ENCODE assay signal across 27 cellular contexts in genomic region chr12:52084491-52085231, GRCh38. TPM values are rescaled to one million over a fixed set of nuclear protein-coding genes. Genes with fewer than 3 reads are reported as not detected.
DNase-seq lines count a peak whose midpoint lies in the region; ATAC-seq, FAIRE-seq and TF ChIP-seq lines count a peak whose summit lies in the region.
"Had no signal": no experiment of that assay in that cellular context is flagged by ENCODE, and none has a peak within 500 bp of the region (broad histone marks: within the 10 kb centered on the region; RNA-seq: fewer than 3 reads in every experiment).

No MANE protein-coding gene starts in this region.

- no peak for TF ChIP-seq CTCF in H1 (IDR thresholded peaks at IDR 0.05; ENCODE audit: control extremely low read depth in 1 of 3, insufficient read depth in 1 of 3, low read depth in 1 of 3, low read length in 3 of 3)

- H3K9me3 ChIP-seq in H1 (ENCODE audit: insufficient read depth in 2 of 2, low read depth in 1 of 2, low read length in 1 of 2) (no peaks in the 10 kb centered on the region), skeletal muscle tissue (ENCODE audit: control insufficient read depth in 3 of 3, low read length in 3 of 3) (no peaks in the 10 kb centered on the region)

- no peaks in the 10 kb centered on the region for H3K79me2 ChIP-seq in H1 (ENCODE audit: control insufficient read depth in 1 of 2, insufficient read depth in 2 of 2, low read length in 2 of 2)

- H3K4me1 Mint-ChIP-seq in activated naive CD8-positive, alpha-beta T cell treated with anti-CD3 and anti-CD28 coated beads, Interleukin-2, amount 10 ng/mL, durations not matched to agents 7 days and 5 days, result peaks cover 8% of the 10 kb centered on the region
- H3K4me1 Mint-ChIP-seq in activated naive CD8-positive, alpha-beta T cell treated with anti-CD3 and anti-CD28 coated beads, Interleukin-2, amount 50 U/mL, for 24 hours, result peaks cover 18% of the 10 kb centered on the region

- H3K27ac Mint-ChIP-seq in activated naive CD8-positive, alpha-beta T cell treated with anti-CD3 and anti-CD28 coated beads, Interleukin-2, amount 10 ng/mL, durations not matched to agents 7 days and 5 days, result no peak overlapping the region
- H3K27ac Mint-ChIP-seq in activated naive CD8-positive, alpha-beta T cell treated with anti-CD3 and anti-CD28 coated beads, Interleukin-2, amount 50 U/mL, for 24 hours, result no peak overlapping the region
- H3K27ac Mint-ChIP-seq: CD4-positive, CD25-positive, alpha-beta regulatory T cell; GM23338 had no signal

- H4K91ac ChIP-seq in H1 (replicated peaks; ENCODE audit: insufficient read length, low read length), result no peak overlapping the region

- 83% methylated on average over 9 of the region's 9 CpGs; no CpG with 5 or more reads in 1 of the 2 experiments for WGBS in H1 (ENCODE audit: extremely low coverage in 1 of 2, insufficient coverage in 1 of 2, insufficient read length in 1 of 2, insufficient replicate concordance in 2 of 2, low coverage in 1 of 2, low lambda C conversion rate in 2 of 2, missing lambda C conversion rate in 1 of 2), 2 experiments

- H4K5ac ChIP-seq in H1 (ENCODE audit: insufficient read length, low read depth, low read length), result no peak overlapping the region

- H3K4me1 ChIP-seq in H1 (replicated peaks in 1 of 4; ENCODE audit: control insufficient read depth in 3 of 4, insufficient read depth in 4 of 4, low read length in 3 of 4) (peaks cover 0 to 30% (median 11%) of the 10 kb centered on the region in 4 experiments; a peak in 5 of 7 replicates), skeletal muscle tissue (ENCODE audit: control insufficient read depth in 3 of 3, insufficient read depth in 3 of 3, low read length in 3 of 3) (peaks cover 74 to 84% (median 84%) of the 10 kb centered on the region in 3 donors)

- H3K23ac ChIP-seq in H1 (ENCODE audit: insufficient read length), result no peak overlapping the region

- H3K27ac ChIP-seq in H1 (ENCODE audit: low read depth, low read length) (no peak overlapping the region), skeletal muscle tissue (ENCODE audit: low read depth, low read length) (no peak overlapping the region)

- H3K4me2 ChIP-seq in H1 (ENCODE audit: insufficient read depth in 1 of 2, low read depth in 2 of 2, low read length in 2 of 2), result no peak overlapping the region
- H3K4me2 ChIP-seq: GM23338 had no signal

- no peak overlapping the region for H4K8ac ChIP-seq in H1 (ENCODE audit: extremely low read depth, insufficient read depth, low read length)

- H2AK5ac ChIP-seq in H1 (ENCODE audit: low read depth, low read length), result no peak overlapping the region

- no peaks in the 10 kb centered on the region; the same call in 1 of the 2 replicates for H3K79me1 ChIP-seq in H1 (ENCODE audit: low read depth, low read length)

- peaks cover 3% of the 10 kb centered on the region; the same call in 1 of the 2 replicates for H3K23me2 ChIP-seq in H1 (ENCODE audit: low read depth, low read length)

- FAIRE-seq in H1 (lab: Jason Lieb, UNC), result no peak
- FAIRE-seq: GM12878 had no signal

- H3K9ac ChIP-seq in H1 (replicated peaks in 1 of 4; ENCODE audit: extremely low read depth in 1 of 4, low read depth in 3 of 4, low read length in 3 of 4) (no peak overlapping the region), skeletal muscle tissue (ENCODE audit: low read depth in 1 of 3, low read length in 3 of 3) (peak overlapping the region in 2 of 3 donors; percentile 45 to 78)

- H3K36me3 Mint-ChIP-seq in activated naive CD8-positive, alpha-beta T cell treated with anti-CD3 and anti-CD28 coated beads, Interleukin-2, amount 10 ng/mL, durations not matched to agents 7 days and 5 days, result no peaks in the 10 kb centered on the region
- no peaks in the 10 kb centered on the region for H3K36me3 Mint-ChIP-seq in activated naive CD8-positive, alpha-beta T cell treated with anti-CD3 and anti-CD28 coated beads, Interleukin-2, amount 50 U/mL, for 24 hours (ENCODE audit: low read depth)
- H3K36me3 Mint-ChIP-seq: CD4-positive, CD25-positive, alpha-beta regulatory T cell had no signal

- peak; percentile 14 for DNase-seq in activated naive CD8-positive, alpha-beta T cell treated with anti-CD3 and anti-CD28 coated beads, Interleukin-2, amount 10 ng/mL, durations not matched to agents 7 days and 5 days
- no peak for DNase-seq in activated naive CD8-positive, alpha-beta T cell treated with anti-CD3 and anti-CD28 coated beads, Interleukin-2, amount 50 U/mL, for 24 hours
- DNase-seq in H1 (ENCODE audit: low read depth in 1 of 2, low spot score in 2 of 2) (no peak), DMS153 (lab: John Stamatoyannopoulos, UW) (no peak), NCI-H146 (lab: John Stamatoyannopoulos, UW) (no peak)
- DNase-seq: CD4-positive, CD25-positive, alpha-beta regulatory T cell; COR-L47; DMS 273 treated with DMSO at 0.1 percent for 48 hours; DND-41; Karpas-422; NCI-H1417; NCI-H187; NCI-H2107; NCI-H446 treated with DMSO at 0.1 percent for 48 hours; NCI-H526 treated with DMSO at 0.1 percent for 48 hours; PC-3; Right ventricle myocardium superior had no signal

- TF ChIP-seq EP300 in H1 (IDR thresholded peaks at IDR 0.05; ENCODE audit: borderline replicate concordance in 1 of 2, low read depth in 2 of 2, low read length in 2 of 2), result no peak

- H3K14ac ChIP-seq in H1 (ENCODE audit: insufficient read length), result no peak overlapping the region

- H3K56ac ChIP-seq in H1 (replicated peaks; ENCODE audit: insufficient read length, low read depth, low read length), result no peak overlapping the region

- no peak for ATAC-seq in activated naive CD8-positive, alpha-beta T cell treated with anti-CD3 and anti-CD28 coated beads, Interleukin-2, amount 10 ng/mL, durations not matched to agents 7 days and 5 days (ENCODE audit: low read depth)
- no peak for ATAC-seq in activated naive CD8-positive, alpha-beta T cell treated with anti-CD3 and anti-CD28 coated beads, Interleukin-2, amount 50 U/mL, for 24 hours
- ATAC-seq in HG03175 (IDR thresholded peaks at IDR 0.05; ENCODE audit: unreplicated experiment), result no peak
- ATAC-seq: GM12878, GM23338, PC-3 had no signal

- H3K27me3 ChIP-seq in H1 (replicated peaks in 1 of 4; ENCODE audit: control insufficient read depth in 3 of 4, extremely low read depth in 1 of 4, insufficient read depth in 3 of 4, low read length in 3 of 4) (peaks cover 0 to 7% (median 1%) of the 10 kb centered on the region in 4 experiments; a peak in 4 of 7 replicates), skeletal muscle tissue (ENCODE audit: control insufficient read depth in 3 of 3, insufficient read depth in 3 of 3, low read length in 3 of 3) (peaks cover 0 to 7% (median 0%) of the 10 kb centered on the region in 3 donors)

- no peaks in the 10 kb centered on the region for H3K9me3 Mint-ChIP-seq in activated naive CD8-positive, alpha-beta T cell treated with anti-CD3 and anti-CD28 coated beads, Interleukin-2, amount 10 ng/mL, durations not matched to agents 7 days and 5 days
- no peaks in the 10 kb centered on the region for H3K9me3 Mint-ChIP-seq in activated naive CD8-positive, alpha-beta T cell treated with anti-CD3 and anti-CD28 coated beads, Interleukin-2, amount 50 U/mL, for 24 hours
- H3K9me3 Mint-ChIP-seq: GM23338, IgD-negative memory B cell had no signal

- H2AFZ ChIP-seq in H1 (ENCODE audit: low read length), result no peak overlapping the region
- H2AFZ ChIP-seq: GM23338 had no signal

- H3K18ac ChIP-seq in H1 (ENCODE audit: extremely low read depth, low read length), result no peak overlapping the region

- CTCF ChIA-PET in H1 (lab: Charles Lee; ENCODE audit: partially characterized antibody), result interaction anchor here (0.7 to 11.5 kb wide), 16 partner anchors 9 to 277 kb away, joined by 3 to 205 read pairs (median 6); partner anchors contain the start of gene ATG101

- POLR2A ChIA-PET in activated naive CD8-positive, alpha-beta T cell treated with anti-CD3 and anti-CD28 coated beads, Interleukin-2, amount 10 ng/mL, durations not matched to agents 7 days and 5 days (lab: Charles Lee), result interaction anchor here (4.8 kb wide), 1 partner anchor 59 kb away, joined by 30 read pairs; no protein-coding TSS in a partner anchor
- POLR2A ChIA-PET in H1 (lab: Charles Lee; ENCODE audit: partially characterized antibody), result interaction anchor here (0.8 to 7.7 kb wide), 3 partner anchors 15 to 57 kb away, joined by 3 to 82 read pairs (median 4); partner anchors contain the start of gene ATG101

- TF ChIP-seq POLR2A in H1 (IDR thresholded peaks at IDR 0.05; ENCODE audit: control extremely low read depth in 1 of 2, low read depth in 2 of 2, low read length in 2 of 2), result no peak

- no peak overlapping the region for H2BK120ac ChIP-seq in H1 (replicated peaks; ENCODE audit: low read depth, low read length)

- no peaks in the 10 kb centered on the region for H3K36me3 ChIP-seq in H1 (ENCODE audit: control insufficient read depth in 2 of 4, insufficient read depth in 4 of 4, low read length in 3 of 4)
- no peaks in the 10 kb centered on the region for H3K36me3 ChIP-seq in skeletal muscle tissue (ENCODE audit: control insufficient read depth in 3 of 3, insufficient read depth in 3 of 3, low read length in 3 of 3)

- peaks cover 26% of the 10 kb centered on the region for H3K27me3 Mint-ChIP-seq in activated naive CD8-positive, alpha-beta T cell treated with anti-CD3 and anti-CD28 coated beads, Interleukin-2, amount 10 ng/mL, durations not matched to agents 7 days and 5 days
- H3K27me3 Mint-ChIP-seq in activated naive CD8-positive, alpha-beta T cell treated with anti-CD3 and anti-CD28 coated beads, Interleukin-2, amount 50 U/mL, for 24 hours, result peaks cover 20% of the 10 kb centered on the region

- 0 out of 2 replicates have a peak overlapping the region, but pooled peaks have one; percentile 39 for H2BK12ac ChIP-seq in H1 (ENCODE audit: low read depth, low read length)

- peaks cover 0 to 4% of the 10 kb centered on the region in 2 experiments for H4K20me1 ChIP-seq in H1 (replicated peaks in 1 of 2; ENCODE audit: control insufficient read depth in 1 of 2, insufficient read depth in 2 of 2, low read length in 2 of 2)

- H3K4ac ChIP-seq in H1 (replicated peaks; ENCODE audit: insufficient read length, low read depth, low read length), result no peak overlapping the region

- TF ChIP-seq RAD21 in H1 (IDR thresholded peaks at IDR 0.05 in 1 of 2, conservative IDR thresholded peaks at IDR 0.05 in 1 of 2; ENCODE audit: low read depth in 2 of 2, low read length in 2 of 2), result no peak

- H3K4me3 ChIP-seq in H1 (ENCODE audit: extremely low read depth in 1 of 4, insufficient read depth in 2 of 4, low read depth in 3 of 4, low read length in 4 of 4), result no peak overlapping the region
- H3K4me3 ChIP-seq in skeletal muscle tissue (ENCODE audit: low read length in 3 of 3), result no peak overlapping the region
- H3K4me3 ChIP-seq: GM12878, GM23338 had no signal

- H2BK5ac ChIP-seq in H1 (ENCODE audit: low read depth, low read length), result no peak overlapping the region

- no peak overlapping the region for H2BK15ac ChIP-seq in H1 (ENCODE audit: low read length)

- no peak overlapping the region for H3K4me3 Mint-ChIP-seq in activated naive CD8-positive, alpha-beta T cell treated with anti-CD3 and anti-CD28 coated beads, Interleukin-2, amount 10 ng/mL, durations not matched to agents 7 days and 5 days
- H3K4me3 Mint-ChIP-seq in activated naive CD8-positive, alpha-beta T cell treated with anti-CD3 and anti-CD28 coated beads, Interleukin-2, amount 50 U/mL, for 24 hours, result no peak overlapping the region
- H3K4me3 Mint-ChIP-seq: CD4-positive, CD25-positive, alpha-beta regulatory T cell; GM23338 had no signal

- H2BK20ac ChIP-seq in H1 (ENCODE audit: low read length), result no peak overlapping the region

RNA-seq across cellular contexts. Expression of gene SMIM41, which starts 5.2 kb away (rescaled TPM):
- not detected for total RNA-seq in activated naive CD8-positive, alpha-beta T cell treated with anti-CD3 and anti-CD28 coated beads, Interleukin-2, amount 10 ng/mL, durations not matched to agents 7 days and 5 days
- total RNA-seq in H1 (2021; fragmentation: NEBNext Ultra II Directional; extraction: Animal tissue kit (Norgen Biotek cat#: 25700)), result 0.28 and 0.31 TPM in 2 replicates
- polyA plus RNA-seq in H1 (2011; rRNA removed), result 0.91 and 0.98 TPM in 2 replicates
- polyA plus RNA-seq in H1 (2011; cell fraction: cytosol; rRNA removed), result 0.66 TPM
- polyA plus RNA-seq in H1 (2011; cell fraction: nucleus; rRNA removed), result 0.74 TPM
- 0.20 to 0.56 TPM (median 0.46 TPM) in 3 of 4 replicates, not detected in the other for polyA plus RNA-seq in H1 (2012, experiment 1 of 2)
- 0.42 TPM for polyA plus RNA-seq in H1 (2012, experiment 2 of 2)
- polyA plus RNA-seq in H1 (2013, experiment 1 of 2), result 0.08 TPM
- polyA plus RNA-seq in H1 (2013, experiment 2 of 2), result 0.07 TPM
- 0.54 TPM in 1 of 2 replicates, not detected in the other for polyA minus RNA-seq in H1 (2011; rRNA and poly(A)+ RNA removed)
- polyA minus RNA-seq in H1 (2011; cell fraction: cytosol; rRNA and poly(A)+ RNA removed), result not detected
- 0.70 TPM for polyA minus RNA-seq in H1 (2011; cell fraction: nucleus; rRNA and poly(A)+ RNA removed)
- total RNA-seq in skeletal muscle tissue, result not detected
- total RNA-seq: A172, GM12878, M059J, PC-3, RPMI7951, SK-MEL-5 had no signal
- polyA plus RNA-seq: AG04450; CD4-positive, CD25-positive, alpha-beta regulatory T cell; GM12878; IgD-negative memory B cell had no signal

RNA-seq across cellular contexts. Expression of gene ATG101, which starts 14.9 kb away (rescaled TPM):
- 10 to 100 TPM; 25.2 to 28.8 TPM for total RNA-seq in activated naive CD8-positive, alpha-beta T cell treated with anti-CD3 and anti-CD28 coated beads, Interleukin-2, amount 10 ng/mL, durations not matched to agents 7 days and 5 days
- total RNA-seq in H1 (2021; fragmentation: NEBNext Ultra II Directional; extraction: Animal tissue kit (Norgen Biotek cat#: 25700)), result 48.9 and 49.8 TPM in 2 replicates
- 55.9 and 64.9 TPM in 2 replicates for polyA plus RNA-seq in H1 (2011; rRNA removed)
- 105 TPM for polyA plus RNA-seq in H1 (2011; cell fraction: cytosol; rRNA removed)
- polyA plus RNA-seq in H1 (2011; cell fraction: nucleus; rRNA removed), result 55.5 TPM
- polyA plus RNA-seq in H1 (2012, experiment 1 of 2), result 46.4 to 65.2 TPM (median 63.9 TPM) in 4 replicates
- polyA plus RNA-seq in H1 (2012, experiment 2 of 2), result 60.3 TPM
- 25.2 TPM for polyA plus RNA-seq in H1 (2013, experiment 1 of 2)
- polyA plus RNA-seq in H1 (2013, experiment 2 of 2), result 27.1 TPM
- 44.4 and 61.4 TPM in 2 replicates for polyA minus RNA-seq in H1 (2011; rRNA and poly(A)+ RNA removed)
- 20.8 TPM for polyA minus RNA-seq in H1 (2011; cell fraction: cytosol; rRNA and poly(A)+ RNA removed)
- polyA minus RNA-seq in H1 (2011; cell fraction: nucleus; rRNA and poly(A)+ RNA removed), result 15.7 TPM
- 34.4 TPM for total RNA-seq in skeletal muscle tissue

RNA-seq across cellular contexts. Expression of gene NR4A1, which starts 33.4 kb away (rescaled TPM):
- 1 to 10 TPM; 8.6 to 8.8 TPM for total RNA-seq in activated naive CD8-positive, alpha-beta T cell treated with anti-CD3 and anti-CD28 coated beads, Interleukin-2, amount 10 ng/mL, durations not matched to agents 7 days and 5 days
- 18.7 and 19.3 TPM in 2 replicates for total RNA-seq in H1 (2021; fragmentation: NEBNext Ultra II Directional; extraction: Animal tissue kit (Norgen Biotek cat#: 25700))
- 23.3 and 36.0 TPM in 2 replicates for polyA plus RNA-seq in H1 (2011; rRNA removed)
- polyA plus RNA-seq in H1 (2011; cell fraction: cytosol; rRNA removed), result 17.3 TPM
- 42.1 TPM for polyA plus RNA-seq in H1 (2011; cell fraction: nucleus; rRNA removed)
- 13.7 to 17.2 TPM (median 14.8 TPM) in 4 replicates for polyA plus RNA-seq in H1 (2012, experiment 1 of 2)
- 12.5 TPM for polyA plus RNA-seq in H1 (2012, experiment 2 of 2)
- 19.7 TPM for polyA plus RNA-seq in H1 (2013, experiment 1 of 2)
- 19.0 TPM for polyA plus RNA-seq in H1 (2013, experiment 2 of 2)
- polyA minus RNA-seq in H1 (2011; rRNA and poly(A)+ RNA removed), result 5.1 and 8.0 TPM in 2 replicates
- polyA minus RNA-seq in H1 (2011; cell fraction: cytosol; rRNA and poly(A)+ RNA removed), result 14.5 TPM
- polyA minus RNA-seq in H1 (2011; cell fraction: nucleus; rRNA and poly(A)+ RNA removed), result 11.1 TPM
- 24.5 TPM for total RNA-seq in skeletal muscle tissue

Comparison
In these comparisons a context has a peak if more than half of its experiments do, and no peak if none do; other contexts are left out.
1. H3K9ac ChIP-seq: peak in skeletal muscle tissue (2 of 3); none in H1 (0 of 4).